ENCODE assay signal across 1 cellular context in genomic region chr5:135173662-135174290, GRCh38.
TF ChIP-seq lines count a peak whose summit lies in the region.

No MANE protein-coding gene starts in this region.

TF ChIP-seq in K562, 482 proteins besides CTCF, POLR2A, EP300 and RAD21 (continued from another document):
- TF ChIP-seq NKRF (IDR thresholded peaks at IDR 0.05; ENCODE audit: borderline replicate concordance) (no peak), ETS1 (conservative IDR thresholded peaks at IDR 0.05; ENCODE audit: control insufficient read depth, low read depth, low read length) (0 out of 2 replicates have a peak, but pooled peaks have one; percentile 33), ZNF431 (CRISPR knock-in tag; IDR thresholded peaks at IDR 0.05) (no peak), OTX1 (CRISPR knock-in tag; IDR thresholded peaks at IDR 0.05) (no peak), MEIS2 (IDR thresholded peaks at IDR 0.05; ENCODE audit: partially characterized antibody) (peak; percentile 59), TCFL5 (CRISPR knock-in tag; conservative IDR thresholded peaks at IDR 0.05) (no peak), RBM39 (optimal IDR thresholded peaks at IDR 0.05; ENCODE audit: low read depth, low read length) (no peak), ETS2 (tag; IDR thresholded peaks at IDR 0.05; ENCODE audit: borderline replicate concordance, poor library complexity, severe bottlenecking) (no peak), MTA2 (IDR thresholded peaks at IDR 0.05; ENCODE audit: low read depth) (peak; percentile 84), CREB3 (tag; conservative IDR thresholded peaks at IDR 0.05; ENCODE audit: low read depth) (0 out of 2 replicates have a peak, but pooled peaks have one; percentile 25), SIX5 (IDR thresholded peaks at IDR 0.05; ENCODE audit: borderline replicate concordance in 1 of 2, insufficient read depth in 1 of 2, low read depth in 1 of 2, low read length in 2 of 2) (no peak), ZEB2 (IDR thresholded peaks at IDR 0.05) (peak; percentile 84; the same call in 1 of the 2 replicates), ZC3H4 (CRISPR knock-in tag; IDR thresholded peaks at IDR 0.05; ENCODE audit: borderline replicate concordance) (no peak), EHMT2 (IDR thresholded peaks at IDR 0.05) (no peak), TBL1XR1 (IDR thresholded peaks at IDR 0.05; ENCODE audit: low read length in 2 of 2) (peak; percentile 42 to 44; a peak in 2 of 4 replicates), ZNF124 (CRISPR knock-in tag; IDR thresholded peaks at IDR 0.05) (no peak), ZNF316 (IDR thresholded peaks at IDR 0.05) (peak; percentile 54), PCBP2 (IDR thresholded peaks at IDR 0.05; ENCODE audit: low read depth, low read length, poor library complexity, severe bottlenecking) (no peak), KLF16 (IDR thresholded peaks at IDR 0.05) (peak; percentile 75), SP1 (CRISPR knock-in tag; IDR thresholded peaks at IDR 0.05) (peak; percentile 44; the same call in 1 of the 2 replicates), ZNF282 (CRISPR knock-in tag; IDR thresholded peaks at IDR 0.05) (no peak), PHF8 (IDR thresholded peaks at IDR 0.05; ENCODE audit: borderline replicate concordance, low read length) (peak; percentile 21; the same call in 1 of the 2 replicates), TAF15 (IDR thresholded peaks at IDR 0.05; ENCODE audit: low read depth, low read length) (no peak), ZNF589 (CRISPR knock-in tag; IDR thresholded peaks at IDR 0.05; ENCODE audit: low read depth) (no peak), TBP (optimal IDR thresholded peaks at IDR 0.05; ENCODE audit: low read depth, low read length) (peak; percentile 17), CHD7 (IDR thresholded peaks at IDR 0.05; ENCODE audit: low read depth, low read length) (no peak), MNT (conservative IDR thresholded peaks at IDR 0.05) (peak in 1 of 2 experiments; percentile 38; a peak in 1 of 4 replicates), NR4A1 (CRISPR knock-in tag; IDR thresholded peaks at IDR 0.05) (no peak), NR4A1 (tag; IDR thresholded peaks at IDR 0.05) (no peak), JUND (IDR thresholded peaks at IDR 0.05; ENCODE audit: borderline replicate concordance, low read depth, low read length) (peak; percentile 74), JUND (tag; IDR thresholded peaks at IDR 0.05; ENCODE audit: borderline replicate concordance, low read depth, low read length) (peak; percentile 56; the same call in 1 of the 3 replicates), SMARCC2 (IDR thresholded peaks at IDR 0.05; ENCODE audit: low read depth) (peak; percentile 80), CXXC5 (CRISPR knock-in tag; IDR thresholded peaks at IDR 0.05) (peak; percentile 63), NFIC (IDR thresholded peaks at IDR 0.05) (peak; percentile 73), ZBTB2 (IDR thresholded peaks at IDR 0.05) (peak; percentile 21; the same call in 1 of the 2 replicates), ZBTB12 (CRISPR knock-in tag; IDR thresholded peaks at IDR 0.05) (0 out of 2 replicates have a peak, but pooled peaks have one; percentile 11), PPARD (CRISPR knock-in tag; IDR thresholded peaks at IDR 0.05) (no peak), MAFF (IDR thresholded peaks at IDR 0.05; ENCODE audit: low read length) (peak; percentile 31; the same call in 1 of the 2 replicates), ETV5 (CRISPR knock-in tag; IDR thresholded peaks at IDR 0.05; ENCODE audit: low read depth) (peak; percentile 69), ZBTB7A (IDR thresholded peaks at IDR 0.05; ENCODE audit: borderline replicate concordance, control insufficient read depth, low read depth, low read length) (peak; percentile 72; the same call in 1 of the 2 replicates), MYC (IDR thresholded peaks at IDR 0.05; ENCODE audit: low read depth, low read length) (0 out of 2 replicates have a peak, but pooled peaks have one; percentile 42), MYC (CRISPR knock-in tag; IDR thresholded peaks at IDR 0.05; ENCODE audit: borderline replicate concordance, low read depth) (no peak)
